ENCODE assay signal across 1 cellular context in genomic region chr1:27528701-27529637, GRCh38.
TF ChIP-seq lines count a peak whose summit lies in the region.

No MANE protein-coding gene starts in this region.

TF ChIP-seq in K562, 482 proteins besides CTCF, POLR2A, EP300 and RAD21 (continued from another document and continues in another):
- TF ChIP-seq UBTF (IDR thresholded peaks at IDR 0.05; ENCODE audit: borderline replicate concordance in 1 of 2, low read depth in 2 of 2, low read length in 2 of 2) = 0 out of 4 replicates have a peak, but pooled peaks of 1 of the 2 experiments have one; percentile 23
- no peak for TF ChIP-seq HES1 (IDR thresholded peaks at IDR 0.05; ENCODE audit: low read depth)
- TF ChIP-seq ZBTB11 (CRISPR knock-in tag; IDR thresholded peaks at IDR 0.05) = peak in 1 of 3 experiments; percentile 56; a peak in 1 of 6 replicates
- 0 out of 2 replicates have a peak, but pooled peaks have one; percentile 52 for TF ChIP-seq ZNF444 (CRISPR knock-in tag; IDR thresholded peaks at IDR 0.05)
- peak; percentile 60 for TF ChIP-seq PRDM10 (IDR thresholded peaks at IDR 0.05; ENCODE audit: partially characterized antibody)
- peak; percentile 37; the same call in 1 of the 2 replicates for TF ChIP-seq ZEB2 (IDR thresholded peaks at IDR 0.05)
- peak; percentile 47; the same call in 1 of the 2 replicates for TF ChIP-seq POLR2AphosphoS5 (IDR thresholded peaks at IDR 0.05; ENCODE audit: control insufficient read depth, insufficient read depth, low read depth, low read length)
- no peak for TF ChIP-seq HDAC2 (IDR thresholded peaks at IDR 0.05)
- peak; percentile 77; the same call in 1 of the 2 replicates for TF ChIP-seq HLTF (IDR thresholded peaks at IDR 0.05)
- 0 out of 2 replicates have a peak, but pooled peaks have one; percentile 44 for TF ChIP-seq LCOR (CRISPR knock-in tag; IDR thresholded peaks at IDR 0.05)
- TF ChIP-seq BCLAF1 (IDR thresholded peaks at IDR 0.05; ENCODE audit: borderline replicate concordance in 1 of 2, control insufficient read depth in 1 of 2, low read depth in 2 of 2, low read length in 1 of 2) = 0 out of 4 replicates have a peak, but pooled peaks of 1 of the 2 experiments have one; percentile 41
- TF ChIP-seq ELF2 (CRISPR knock-in tag; IDR thresholded peaks at IDR 0.05) = peak; percentile 64; the same call in 1 of the 2 replicates
- peak; percentile 38; the same call in 1 of the 2 replicates for TF ChIP-seq ZNF175 (CRISPR knock-in tag; IDR thresholded peaks at IDR 0.05; ENCODE audit: low read depth)
- peak; percentile 15; the same call in 1 of the 2 replicates for TF ChIP-seq SPI1 (IDR thresholded peaks at IDR 0.05; ENCODE audit: borderline replicate concordance, low read depth, low read length)
- TF ChIP-seq CREB3L1 (IDR thresholded peaks at IDR 0.05; ENCODE audit: borderline replicate concordance, low read depth) = peak; percentile 72; the same call in 1 of the 2 replicates
- TF ChIP-seq MEF2A (IDR thresholded peaks at IDR 0.05; ENCODE audit: control insufficient read depth, low read depth, low read length) = peak; percentile 27; the same call in 1 of the 2 replicates
- TF ChIP-seq TAL1 (IDR thresholded peaks at IDR 0.05) = 0 out of 2 replicates have a peak, but pooled peaks have one; percentile 14
- peak; percentile 68 to 89; a peak in 3 of 4 replicates for TF ChIP-seq MAZ (CRISPR knock-in tag; conservative IDR thresholded peaks at IDR 0.05 in 1 of 2, IDR thresholded peaks at IDR 0.05 in 1 of 2)
- peak in 1 of 2 experiments; percentile 97; a peak in 2 of 4 replicates for TF ChIP-seq KDM1A (IDR thresholded peaks at IDR 0.05)
- TF ChIP-seq VEZF1 (CRISPR knock-in tag; IDR thresholded peaks at IDR 0.05) = peak; percentile 77
- no peak for TF ChIP-seq MEF2D (tag; conservative IDR thresholded peaks at IDR 0.05; ENCODE audit: low read depth)
- TF ChIP-seq TCF3 (CRISPR knock-in tag; IDR thresholded peaks at IDR 0.05) = peak; percentile 51; the same call in 1 of the 2 replicates
- peak; percentile 87 for TF ChIP-seq CBFA2T2 (conservative IDR thresholded peaks at IDR 0.05)
- 0 out of 2 replicates have a peak, but pooled peaks have one; percentile 48 for TF ChIP-seq SUPT5H (IDR thresholded peaks at IDR 0.05)
- TF ChIP-seq MED1 (CRISPR knock-in tag; IDR thresholded peaks at IDR 0.05; ENCODE audit: borderline replicate concordance) = no peak
- TF ChIP-seq SLC30A9 (CRISPR knock-in tag; IDR thresholded peaks at IDR 0.05) = no peak
- TF ChIP-seq ZBTB1 (CRISPR knock-in tag; IDR thresholded peaks at IDR 0.05; ENCODE audit: borderline replicate concordance, low read depth) = 0 out of 2 replicates have a peak, but pooled peaks have one; percentile 35
- TF ChIP-seq SIN3A (IDR thresholded peaks at IDR 0.05; ENCODE audit: borderline replicate concordance in 2 of 2, control insufficient read depth in 1 of 2, low read depth in 2 of 2, low read length in 2 of 2) = peak; percentile 50 to 84; a peak in 1 of 4 replicates
- TF ChIP-seq JUN (IDR thresholded peaks at IDR 0.05; ENCODE audit: borderline replicate concordance, low read depth, low read length) = 0 out of 2 replicates have a peak, but pooled peaks have one; percentile 39
- no peak for TF ChIP-seq JUN (CRISPR knock-in tag; IDR thresholded peaks at IDR 0.05; ENCODE audit: borderline replicate concordance)
- TF ChIP-seq KLF16 (IDR thresholded peaks at IDR 0.05) = peak; percentile 73; the same call in 1 of the 2 replicates
- peak; percentile 13; the same call in 1 of the 2 replicates for TF ChIP-seq MTA3 (IDR thresholded peaks at IDR 0.05; ENCODE audit: borderline replicate concordance)
- peak; percentile 95 to 97 for TF ChIP-seq MNT (conservative IDR thresholded peaks at IDR 0.05)
- TF ChIP-seq NRF1 (conservative IDR thresholded peaks at IDR 0.05 in 1 of 2, IDR thresholded peaks at IDR 0.05 in 1 of 2) = peak; percentile 42 to 59; a peak in 3 of 4 replicates
- 0 out of 2 replicates have a peak, but pooled peaks have one; percentile 69 for TF ChIP-seq ZBTB17 (CRISPR knock-in tag; IDR thresholded peaks at IDR 0.05)
- TF ChIP-seq EP400 (IDR thresholded peaks at IDR 0.05) = peak; percentile 69; the same call in 1 of the 2 replicates
- no peak for TF ChIP-seq ZNF511 (CRISPR knock-in tag; IDR thresholded peaks at IDR 0.05)
